8 cellular contexts compared by ENCODE assay signal in the genomic region with DNA sequence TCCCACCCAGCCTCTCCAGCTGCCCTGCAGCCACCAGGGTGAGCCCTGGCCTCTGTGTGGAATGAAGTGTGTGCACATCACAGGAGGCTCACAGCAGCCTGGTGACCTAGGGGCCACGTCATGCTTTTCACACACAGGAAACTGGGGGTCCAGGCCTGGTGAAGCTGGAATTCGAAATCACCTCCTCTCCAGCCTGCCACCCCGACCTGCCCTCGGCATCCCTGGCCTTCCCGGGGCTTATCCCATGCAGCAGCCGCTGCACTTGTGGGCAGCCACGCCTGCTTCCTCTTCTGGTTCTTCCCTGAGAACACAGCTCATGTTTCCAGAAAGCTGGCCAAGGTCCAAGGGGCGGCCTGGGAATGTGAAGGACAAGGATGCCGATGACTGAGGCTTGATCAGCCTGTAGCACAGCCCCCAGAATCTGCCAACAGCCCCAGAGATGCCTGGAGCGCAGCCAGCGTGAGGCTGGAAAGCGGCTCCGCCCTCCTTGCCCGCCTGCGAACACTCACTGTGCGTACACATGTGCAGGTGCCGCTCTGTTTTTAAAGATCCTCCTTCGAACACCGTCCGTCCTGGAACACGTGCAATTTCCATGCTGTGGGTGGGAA. TPM values are rescaled to one million over a fixed set of nuclear protein-coding genes. Genes with fewer than 3 reads are reported as not detected.
DNase-seq lines count a peak whose midpoint lies in the region; ATAC-seq and TF ChIP-seq lines count a peak whose summit lies in the region.

No MANE protein-coding gene starts in this region.

- no peak overlapping the region for H3K4me3 ChIP-seq in BJ (ENCODE audit: low read depth, low read length)
- no peak overlapping the region for H3K4me3 ChIP-seq in adipocyte (ENCODE audit: low read length)
- no peak overlapping the region for H3K4me3 ChIP-seq in uterus

- ATAC-seq in GM19395 (IDR thresholded peaks at IDR 0.05; ENCODE audit: unreplicated experiment) (no peak), GM21737 (IDR thresholded peaks at IDR 0.05; ENCODE audit: unreplicated experiment) (no peak)

- CTCF ChIA-PET in BJ (lab: Yijun Ruan, JAX), result interaction anchor here (1.1 to 5.9 kb wide), 4 partner anchors 18 to 103 kb away, joined by 3 to 39 read pairs (median 5); no protein-coding TSS in a partner anchor

- TF ChIP-seq POLR2A in uterus (IDR thresholded peaks at IDR 0.05), result no peak

- H3K9me3 ChIP-seq in adipocyte (ENCODE audit: control insufficient read depth, low read length) (no peaks in the 10 kb centered on the region), uterus (no peaks in the 10 kb centered on the region)

- H3K27me3 ChIP-seq in BJ (ENCODE audit: control insufficient read depth, insufficient read depth, low read length), result peaks cover 9% of the 10 kb centered on the region
- peaks cover 24% of the 10 kb centered on the region for H3K27me3 ChIP-seq in adipocyte (replicated peaks; ENCODE audit: control insufficient read depth, insufficient read depth, low read length)
- no peaks in the 10 kb centered on the region for H3K27me3 ChIP-seq in uterus

- peak; percentile 57 for DNase-seq in BJ (ENCODE audit: low read depth)
- DNase-seq in NCI-H1417 treated with DMSO at 0.1 percent for 48 hours (lab: John Stamatoyannopoulos, UW), result peak; percentile 60
- DNase-seq in adipocyte (ENCODE audit: low read depth), result peak; percentile 96
- DNase-seq in iris pigment epithelial cell (ENCODE audit: low read depth), result peak; percentile 84
- DNase-seq in uterus, result peak; percentile 62 to 80
- DNase-seq in pons (ENCODE audit: low spot score), result no peak

- intact Hi-C loops in uterus (cut with DNase I; ENCODE audit: low total_unique reads), result no loop called here

- H3K36me3 ChIP-seq in BJ (ENCODE audit: control insufficient read depth, insufficient read depth, low read length) (no peaks in the 10 kb centered on the region), adipocyte (ENCODE audit: control insufficient read depth, insufficient read depth, low read length, severe bottlenecking) (no peaks in the 10 kb centered on the region), uterus (no peaks in the 10 kb centered on the region)

- no peak overlapping the region for H3K9ac ChIP-seq in adipocyte (ENCODE audit: low read length)

- TF ChIP-seq CTCF in BJ (IDR thresholded peaks at IDR 0.05; ENCODE audit: insufficient read depth, low read depth, low read length), result peak; percentile 23; the same call in 1 of the 2 replicates
- no peak for TF ChIP-seq CTCF in uterus (IDR thresholded peaks at IDR 0.05)

- H3K4me1 ChIP-seq in adipocyte (ENCODE audit: control insufficient read depth, insufficient read depth, low read length) (peaks cover 8% of the 10 kb centered on the region), uterus (no peaks in the 10 kb centered on the region)

- POLR2A ChIA-PET in BJ (lab: Charles Lee), result interaction anchor here (0.7 kb wide), 1 partner anchor 76 kb away, joined by 4 read pairs; no protein-coding TSS in a partner anchor

- no peak overlapping the region for H3K27ac ChIP-seq in uterus

RNA-seq across cellular contexts. Expression of gene NTSR1, which starts 4.2 kb away (rescaled TPM):
- 0.01 and 0.05 TPM in 2 replicates for polyA plus RNA-seq in BJ (2011; rRNA removed)
- not detected in 2 replicates for polyA minus RNA-seq in BJ (2011; rRNA and poly(A)+ RNA removed)
- total RNA-seq in uterus, result not detected
